ENCODE assay signal across 8 cellular contexts in the genomic region with DNA sequence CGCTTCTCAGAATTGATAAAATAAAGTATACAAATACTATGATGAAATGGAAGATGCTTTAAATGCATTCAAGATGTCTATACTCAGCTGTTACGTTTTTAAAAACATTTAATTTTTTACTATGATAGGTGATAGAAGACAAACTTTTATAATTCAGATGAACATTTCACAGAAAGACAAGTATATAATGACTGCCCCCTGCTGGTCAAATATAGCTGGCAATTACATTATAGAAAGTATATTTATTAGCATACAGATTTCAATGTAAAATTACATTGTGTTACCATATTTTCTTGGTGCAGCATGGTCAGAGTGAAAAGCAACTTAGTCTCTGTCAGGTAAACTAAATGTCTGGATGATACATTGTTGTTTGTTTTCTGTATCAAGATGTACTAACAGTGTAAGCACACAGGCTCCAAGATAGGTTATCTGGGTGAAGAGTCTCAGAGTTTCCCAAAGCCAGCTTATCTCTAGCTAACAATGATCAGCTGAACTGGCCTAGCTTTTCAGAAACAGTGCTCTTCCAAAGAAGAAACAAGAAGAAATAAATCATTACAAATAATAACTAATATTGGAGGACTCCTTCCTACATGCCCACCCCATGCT. TPM values are rescaled to one million over a fixed set of nuclear protein-coding genes. Genes with fewer than 3 reads are reported as not detected.
DNase-seq lines count a peak whose midpoint lies in the region; ATAC-seq and TF ChIP-seq lines count a peak whose summit lies in the region.

No MANE protein-coding gene starts in this region.

- H3K4me3 ChIP-seq in heart right ventricle (no peak overlapping the region), breast epithelium (no peak overlapping the region)

- TF ChIP-seq POLR2A in breast epithelium (IDR thresholded peaks at IDR 0.05) = no peak

- 61 to 67% methylated on average over 2 of the region's 2 CpGs for WGBS in heart right ventricle, 2 donors

- intact Hi-C loops in heart right ventricle (cut with DNase I) (loop anchor here in 7 of 10 donors (2.0 to 10.0 kb wide), 6 partner anchors 239 to 422 kb away; no protein-coding TSS in a partner anchor), cardiac septum (cut with DNase I) (loop anchor here (10.0 kb wide), 1 partner anchor 422 kb away; no protein-coding TSS in a partner anchor), breast epithelium (cut with DNase I; ENCODE audit: low total_unique reads) (no loop called here)

- no peak for ATAC-seq in heart right ventricle

- H3K9me3 ChIP-seq in heart right ventricle (no peaks in the 10 kb centered on the region), breast epithelium (no peaks in the 10 kb centered on the region)

- H3K36me3 ChIP-seq in heart right ventricle = peaks cover 0 to 7% (median 0%) of the 10 kb centered on the region in 9 donors
- no peaks in the 10 kb centered on the region for H3K36me3 ChIP-seq in breast epithelium

- TF ChIP-seq CTCF in heart right ventricle (IDR thresholded peaks at IDR 0.05) (peak; percentile 22 to 64 (median 56)), breast epithelium (IDR thresholded peaks at IDR 0.05) (peak in 2 of 3 donors; percentile 31 to 49)

- H3K27me3 ChIP-seq in heart right ventricle (peaks cover 0 to 12% (median 0%) of the 10 kb centered on the region in 7 donors), breast epithelium (peaks cover 0 to 43% of the 10 kb centered on the region in 2 donors)

- H3K4me1 ChIP-seq in heart right ventricle (no peaks in the 10 kb centered on the region), breast epithelium (no peaks in the 10 kb centered on the region)

- H3K27ac ChIP-seq in heart right ventricle (no peak overlapping the region), breast epithelium (no peak overlapping the region)

- DNase-seq in heart right ventricle = no peak
- DNase-seq in cardiac septum (ENCODE audit: low spot score) = no peak
- DNase-seq in NCI-H1694 treated with DMSO at 0.1 percent for 48 hours (lab: John Stamatoyannopoulos, UW) = peak; percentile 67
- no peak for DNase-seq in breast epithelium (ENCODE audit: low spot score in 2 of 2)
- DNase-seq in myocyte (ENCODE audit: low read depth) = peak; percentile 37
- DNase-seq in activated gamma-delta T cell treated with Interleukin-2 at 50 U/mL for 16 hours = no peak
- no peak for DNase-seq in UCSD-AML1 (lab: John Stamatoyannopoulos, UW; ENCODE audit: unreplicated experiment)
- DNase-seq in activated CD4-positive, CD25-positive, alpha-beta regulatory T cell treated with anti-CD3 and anti-CD28 coated beads, Interleukin-2, amount 50 U/mL, for 72 hours = no peak

RNA-seq across cellular contexts. Expression of a gene that starts 54.1 kb away (rescaled TPM):
- total RNA-seq in heart right ventricle (10 to 100 TPM; 34.8 to 85.9 (median 47.7) TPM), cardiac septum (57.3 TPM), breast epithelium (100 to 1,000 TPM; 108 to 415 (median 168) TPM), myocyte (43.2 and 51.5 TPM in 2 replicates)
- polyA plus RNA-seq in heart right ventricle = 100 to 1,000 TPM in 1 of 2 donors, 10 to 100 TPM in 1; 70.9 to 204 TPM
- 38.5 TPM for polyA plus RNA-seq in myocyte (2012)

Comparison
In these comparisons a context has a peak if more than half of its experiments do, and no peak if none do; other contexts are left out.
1. DNase-seq: peak in NCI-H1694 treated with DMSO at 0.1 percent for 48 hours (single experiment) and myocyte (single experiment); none in heart right ventricle (0 of 2), cardiac septum (single experiment), breast epithelium (0 of 2), activated gamma-delta T cell treated with Interleukin-2 at 50 U/mL for 16 hours (single experiment), UCSD-AML1 (single experiment) and activated CD4-positive, CD25-positive, alpha-beta regulatory T cell treated with anti-CD3 and anti-CD28 coated beads, Interleukin-2, amount 50 U/mL, for 72 hours (single experiment).